In genomic region chr13:81639984-81640582, GRCh38 we compare ENCODE assay signal across 10 cellular contexts.
DNase-seq lines count a peak whose midpoint lies in the region; ATAC-seq and TF ChIP-seq lines count a peak whose summit lies in the region.
"Had no signal": no experiment of that assay in that cellular context is flagged by ENCODE, and none has a peak within 500 bp of the region (broad histone marks: within the 10 kb centered on the region; RNA-seq: fewer than 3 reads in every experiment).

No MANE protein-coding gene starts in this region.

- no peaks in the 10 kb centered on the region for H3K4me1 Mint-ChIP-seq in activated naive CD4-positive, alpha-beta T cell treated with anti-CD3 and anti-CD28 coated beads for 36 hours (ENCODE audit: low read depth)
- H3K4me1 Mint-ChIP-seq: IgD-negative memory B cell had no signal

- H3K4me3 Mint-ChIP-seq in activated naive CD4-positive, alpha-beta T cell treated with anti-CD3 and anti-CD28 coated beads for 36 hours, result no peak overlapping the region
- H3K4me3 Mint-ChIP-seq: activated T-cell treated with anti-CD3 and anti-CD28 coated beads, Interleukin-2, amount 50 U/mL, for 72 hours; IgD-negative memory B cell had no signal

- no peak overlapping the region for H3K27ac Mint-ChIP-seq in activated naive CD4-positive, alpha-beta T cell treated with anti-CD3 and anti-CD28 coated beads for 36 hours
- H3K27ac Mint-ChIP-seq: activated T-cell treated with anti-CD3 and anti-CD28 coated beads, Interleukin-2, amount 50 U/mL, for 72 hours; IgD-negative memory B cell had no signal

- peak; percentile 36 for TF ChIP-seq CTCF in GM20000 (IDR thresholded peaks at IDR 0.05; ENCODE audit: extremely low read depth, missing control alignments)
- TF ChIP-seq CTCF in NB4 (IDR thresholded peaks at IDR 0.05; ENCODE audit: low read depth, low read length), result peak; percentile 61
- TF ChIP-seq CTCF in choroid plexus epithelial cell (conservative IDR thresholded peaks at IDR 0.05; ENCODE audit: low read depth, low read length), result peak; percentile 41

- H3K4me3 ChIP-seq in NB4 (ENCODE audit: low read depth, low read length) (no peak overlapping the region), choroid plexus epithelial cell (ENCODE audit: low read depth, low read length) (no peak overlapping the region)

- DNase-seq in GM20000 (ENCODE audit: low spot score) (no peak), NB4 (ENCODE audit: low read depth) (peak; percentile 26), choroid plexus epithelial cell (ENCODE audit: low read depth) (peak; percentile 19), pons (ENCODE audit: low spot score) (peak; percentile 19), GM19238 (ENCODE audit: insufficient read length, low spot score) (no peak)
- DNase-seq in activated naive CD4-positive, alpha-beta T cell treated with anti-CD3 and anti-CD28 coated beads for 36 hours, result no peak
- DNase-seq: activated T-cell treated with anti-CD3 and anti-CD28 coated beads, Interleukin-2, amount 50 U/mL, for 72 hours; islet precursor cell had no signal

- ATAC-seq in GM18909 (IDR thresholded peaks at IDR 0.05; ENCODE audit: poor library complexity, unreplicated experiment), result no peak
- ATAC-seq: activated T-cell treated with anti-CD3 and anti-CD28 coated beads, Interleukin-2, amount 50 U/mL, for 72 hours had no signal

- intact Hi-C loops in activated naive CD4-positive, alpha-beta T cell treated with anti-CD3 and anti-CD28 coated beads for 36 hours (cut with micrococcal nuclease), result no loop called here

- no peaks in the 10 kb centered on the region for H3K36me3 Mint-ChIP-seq in activated naive CD4-positive, alpha-beta T cell treated with anti-CD3 and anti-CD28 coated beads for 36 hours (ENCODE audit: low read depth)
- H3K36me3 Mint-ChIP-seq: IgD-negative memory B cell had no signal

- H3K9me3 Mint-ChIP-seq in activated naive CD4-positive, alpha-beta T cell treated with anti-CD3 and anti-CD28 coated beads for 36 hours, result peaks cover 1% of the 10 kb centered on the region
- H3K9me3 Mint-ChIP-seq: IgD-negative memory B cell had no signal

- no peak for TF ChIP-seq POLR2A in NB4 (IDR thresholded peaks at IDR 0.05; ENCODE audit: extremely low read depth, insufficient read length)

- CTCF ChIA-PET in activated naive CD4-positive, alpha-beta T cell treated with anti-CD3 and anti-CD28 coated beads for 36 hours (lab: Charles Lee), result interaction anchor here (1.1 kb wide), 1 partner anchor 9 kb away, joined by 3 read pairs; no protein-coding TSS in a partner anchor

- no peaks in the 10 kb centered on the region for H3K27me3 Mint-ChIP-seq in activated naive CD4-positive, alpha-beta T cell treated with anti-CD3 and anti-CD28 coated beads for 36 hours (ENCODE audit: low read depth)
- H3K27me3 Mint-ChIP-seq: IgD-negative memory B cell had no signal

Comparison
In these comparisons a context has a peak if more than half of its experiments do, and no peak if none do; other contexts are left out.
1. DNase-seq: peak in NB4 (single experiment), choroid plexus epithelial cell (single experiment) and pons (single experiment); none in GM20000 (single experiment), GM19238 (single experiment) and activated naive CD4-positive, alpha-beta T cell treated with anti-CD3 and anti-CD28 coated beads for 36 hours (single experiment).
2. Peak in every context shown above with its lines, with median percentiles within 50 percentile points of each other: CTCF ChIP-seq.